11 cellular contexts compared by ENCODE assay signal in genomic region chr7:24982917-24983316, GRCh38. TPM values are rescaled to one million over a fixed set of nuclear protein-coding genes. Genes with fewer than 3 reads are reported as not detected.
DNase-seq lines count a peak whose midpoint lies in the region; ATAC-seq and TF ChIP-seq lines count a peak whose summit lies in the region.
"Had no signal": no experiment of that assay in that cellular context is flagged by ENCODE, and none has a peak within 500 bp of the region (broad histone marks: within the 10 kb centered on the region; RNA-seq: fewer than 3 reads in every experiment).

No MANE protein-coding gene starts in this region.

- H3K4me1 Mint-ChIP-seq in CD8-positive, alpha-beta memory T cell, result peaks cover 26 to 37% (median 35%) of the 10 kb centered on the region in 3 donors

- peaks cover 20% of the 10 kb centered on the region for H3K4me1 ChIP-seq in CD8-positive, alpha-beta memory T cell (ENCODE audit: insufficient read depth, low read length)

- no peaks in the 10 kb centered on the region for H3K27me3 ChIP-seq in CD8-positive, alpha-beta memory T cell (ENCODE audit: insufficient read depth, low read length, poor library complexity, severe bottlenecking)
- H3K27me3 ChIP-seq: right atrium auricular region had no signal

- no peaks in the 10 kb centered on the region for H3K9me3 ChIP-seq in CD8-positive, alpha-beta memory T cell (ENCODE audit: low read length)
- H3K9me3 ChIP-seq: right atrium auricular region had no signal

- peak overlapping the region in 4 of 7 donors; percentile 27 to 96 (median 39) for H3K4me3 Mint-ChIP-seq in CD8-positive, alpha-beta memory T cell

- ATAC-seq in HG03135 (IDR thresholded peaks at IDR 0.05; ENCODE audit: unreplicated experiment) (no peak), HG03175 (IDR thresholded peaks at IDR 0.05; ENCODE audit: unreplicated experiment) (no peak)
- ATAC-seq: left ventricle myocardium superior had no signal

- no peak overlapping the region for H3K27ac ChIP-seq in 22Rv1
- H3K27ac ChIP-seq in CD8-positive, alpha-beta memory T cell (ENCODE audit: low read depth, low read length), result no peak overlapping the region
- H3K27ac ChIP-seq: right atrium auricular region had no signal

- peak; percentile 61 for TF ChIP-seq CTCF in 22Rv1 (IDR thresholded peaks at IDR 0.05)
- TF ChIP-seq CTCF in choroid plexus epithelial cell (conservative IDR thresholded peaks at IDR 0.05; ENCODE audit: low read depth, low read length), result peak; percentile 57
- TF ChIP-seq CTCF in GM10248 (IDR thresholded peaks at IDR 0.05; ENCODE audit: control extremely low read depth, extremely low read depth, low read depth, missing control alignments), result no peak

- no peaks in the 10 kb centered on the region for H3K27me3 Mint-ChIP-seq in CD8-positive, alpha-beta memory T cell

- H3K4me3 ChIP-seq in CD8-positive, alpha-beta memory T cell (ENCODE audit: low read length), result no peak overlapping the region
- H3K4me3 ChIP-seq in choroid plexus epithelial cell (ENCODE audit: low read depth, low read length), result no peak overlapping the region

- POLR2A ChIA-PET in CD8-positive, alpha-beta memory T cell (lab: Charles Lee), result no interaction called here
- POLR2A ChIA-PET in GM10248 (lab: Yijun Ruan, JAX), result no interaction called here

- CTCF ChIA-PET in CD8-positive, alpha-beta memory T cell (lab: Charles Lee), result interaction anchor here (1.2 to 7.3 kb wide), 8 partner anchors 46 to 171 kb away, joined by 3 to 86 read pairs (median 14); no protein-coding TSS in a partner anchor
- CTCF ChIA-PET in GM10248 (lab: Yijun Ruan, JAX), result interaction anchor here (0.7 to 7.8 kb wide), 16 partner anchors 7 to 173 kb away, joined by 3 to 60 read pairs (median 4); no protein-coding TSS in a partner anchor

- H3K27ac Mint-ChIP-seq in CD8-positive, alpha-beta memory T cell, result peak overlapping the region in 1 of 8 donors; percentile 79

- H3K36me3 Mint-ChIP-seq in CD8-positive, alpha-beta memory T cell, result peaks cover 0 to 17% (median 0%) of the 10 kb centered on the region in 3 donors
- H3K36me3 Mint-ChIP-seq: IgD-negative memory B cell had no signal

- H3K36me3 ChIP-seq in CD8-positive, alpha-beta memory T cell (ENCODE audit: insufficient read depth, low read length), result no peaks in the 10 kb centered on the region
- H3K36me3 ChIP-seq: right atrium auricular region had no signal

- no peak for DNase-seq in CD8-positive, alpha-beta memory T cell
- peak; percentile 19 for DNase-seq in M059J (ENCODE audit: low read depth)
- no peak for DNase-seq in choroid plexus epithelial cell (ENCODE audit: low read depth)
- DNase-seq in GM10248 (ENCODE audit: extremely low spot score), result no peak
- no peak for DNase-seq in T-helper 1 cell
- DNase-seq: left ventricle myocardium superior had no signal

- no peaks in the 10 kb centered on the region for H3K9me3 Mint-ChIP-seq in CD8-positive, alpha-beta memory T cell
- H3K9me3 Mint-ChIP-seq: IgD-negative memory B cell had no signal

RNA-seq across cellular contexts. Expression of gene OSBPL3, which starts 2.9 kb away (rescaled TPM):
- 10 to 100 TPM; 71.7 to 72.5 TPM for total RNA-seq in CD8-positive, alpha-beta memory T cell
- polyA plus RNA-seq in CD8-positive, alpha-beta memory T cell, result 16.4 TPM
- total RNA-seq in M059J (2014; rRNA removed; shearing (Covaris generic)), result 7.7 and 15.4 TPM in 2 replicates
